Comparison of ENCODE assay signal across 1 cellular context in genomic region chr19:7242601-7243258, GRCh38.
TF ChIP-seq lines count a peak whose summit lies in the region.

No MANE protein-coding gene starts in this region.

TF ChIP-seq in IMR-90, 13 proteins besides CTCF, POLR2A, EP300 and RAD21 (continued from another document):
- TF ChIP-seq ELK1 (IDR thresholded peaks at IDR 0.05; ENCODE audit: borderline replicate concordance, low read depth, low read length) (no peak), MAFK (IDR thresholded peaks at IDR 0.05; ENCODE audit: low read depth, low read length) (no peak)
